In the genomic region with DNA sequence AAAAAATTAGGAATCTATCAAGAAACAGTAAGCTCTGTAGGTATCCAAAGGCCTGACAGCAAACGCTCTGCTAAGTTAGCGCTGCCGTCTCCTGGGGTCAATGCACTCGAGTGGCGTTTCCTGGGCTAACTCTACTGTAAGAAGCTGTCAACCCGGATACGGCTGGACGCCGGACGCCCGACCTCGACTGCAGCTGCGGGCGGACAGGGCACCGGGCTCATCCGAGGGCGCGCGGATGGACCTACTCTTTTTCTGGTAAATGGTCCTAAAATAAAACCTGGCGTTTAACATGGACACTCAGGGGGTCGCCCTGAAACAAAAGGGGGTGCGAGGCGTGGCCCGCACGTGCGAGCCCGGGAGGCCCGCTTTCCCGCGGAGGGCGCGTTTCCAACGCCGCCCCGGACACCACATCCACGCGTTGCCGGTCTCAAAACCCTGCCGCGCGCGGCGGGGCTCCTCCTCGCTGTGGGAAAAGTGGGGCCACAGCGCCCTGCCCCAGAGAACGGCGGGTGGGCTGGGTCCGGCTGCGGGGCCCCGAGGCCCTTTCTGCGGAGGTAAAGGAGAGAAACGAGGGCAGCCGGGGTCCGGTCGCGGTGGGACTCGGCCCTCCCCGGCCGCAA, we compare ENCODE assay signal across 1 cellular context.
TF ChIP-seq lines count a peak whose summit lies in the region.

No MANE protein-coding gene starts in this region.

TF ChIP-seq in SK-N-SH, 30 proteins besides CTCF, POLR2A, EP300 and RAD21 (continued from another document):
- TF ChIP-seq MXI1 (IDR thresholded peaks at IDR 0.05; ENCODE audit: low read depth, low read length) = peak; percentile 78
- TF ChIP-seq NFIC (IDR thresholded peaks at IDR 0.05; ENCODE audit: borderline replicate concordance) = no peak
- TF ChIP-seq SIN3A (IDR thresholded peaks at IDR 0.05; ENCODE audit: borderline replicate concordance, low read depth, low read length) = peak; percentile 79; the same call in 1 of the 2 replicates
- TF ChIP-seq GATA2 (CRISPR knock-in tag; IDR thresholded peaks at IDR 0.05) = no peak
